In the genomic region with DNA sequence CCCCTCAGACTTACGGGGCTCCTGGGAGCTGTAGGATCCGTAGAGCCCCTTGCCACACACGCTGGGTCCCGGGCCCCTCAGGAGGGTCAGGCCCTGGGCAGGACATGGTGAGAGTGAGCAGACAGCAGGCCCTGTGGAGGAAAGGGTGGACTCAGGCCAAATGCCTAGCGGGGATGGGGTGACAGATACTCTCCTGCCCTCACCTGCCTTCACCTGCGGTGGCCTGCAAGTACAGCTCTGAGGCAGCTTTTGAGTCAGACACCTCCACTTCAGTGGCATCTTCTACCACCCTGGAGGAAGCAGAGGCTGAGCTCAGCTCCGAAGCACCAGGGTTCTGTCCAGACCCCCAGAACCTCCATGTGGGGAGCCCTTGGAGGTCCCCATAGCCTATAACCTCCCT, we compare ENCODE assay signal across 25 cellular contexts. TPM values are rescaled to one million over a fixed set of nuclear protein-coding genes. Genes with fewer than 3 reads are reported as not detected.
A peak's percentile ranks its signal among the peaks of the same experiment; 100 is the strongest.
DNase-seq lines count a peak whose midpoint lies in the region; ATAC-seq and TF ChIP-seq lines count a peak whose summit lies in the region.
"Had no signal": no experiment of that assay in that cellular context is flagged by ENCODE, and none has a peak within 500 bp of the region (broad histone marks: within the 10 kb centered on the region; RNA-seq: fewer than 3 reads in every experiment).

No MANE protein-coding gene starts in this region.

- no peaks in the 10 kb centered on the region for H3K79me1 ChIP-seq in neuronal stem cell (ENCODE audit: low read depth, low read length)

- H3K9me3 ChIP-seq in neuronal stem cell (replicated peaks in 1 of 2; ENCODE audit: control insufficient read depth in 2 of 2, insufficient read depth in 1 of 2, low read depth in 1 of 2, low read length in 2 of 2): no peaks in the 10 kb centered on the region
- H3K9me3 ChIP-seq: BLaER1, Caco-2, Peyer's patch had no signal

- no peak overlapping the region for H3K4ac ChIP-seq in neuronal stem cell (ENCODE audit: low read length)

- H3K4me3 Mint-ChIP-seq in CD14-positive monocyte: peak overlapping the region; percentile 82 to 96
- H3K4me3 Mint-ChIP-seq in activated naive CD4-positive, alpha-beta T cell treated with anti-CD3 and anti-CD28 coated beads for 36 hours: no peak overlapping the region
- H3K4me3 Mint-ChIP-seq: CD4-positive, alpha-beta memory T cell had no signal

- no peak overlapping the region for H3K9ac ChIP-seq in neuronal stem cell (ENCODE audit: low read depth, low read length, poor library complexity)
- H3K9ac ChIP-seq: BLaER1, GM23248 had no signal

- H3K4me1 ChIP-seq in foreskin keratinocyte (no peaks in the 10 kb centered on the region), neuronal stem cell (ENCODE audit: control insufficient read depth in 2 of 2, insufficient read depth in 1 of 2, low read depth in 1 of 2, low read length in 2 of 2) (peaks cover 0 to 1% of the 10 kb centered on the region in 2 donors)
- H3K4me1 ChIP-seq: BLaER1, Caco-2, Peyer's patch had no signal

- no peak overlapping the region for H2BK15ac ChIP-seq in neuronal stem cell (ENCODE audit: low read length)

- H3K27ac ChIP-seq in coronary artery (peak overlapping the region in 1 of 2 donors; percentile 72), foreskin keratinocyte (no peak overlapping the region), neuronal stem cell (replicated peaks; ENCODE audit: low read length) (no peak overlapping the region)
- H3K27ac ChIP-seq: BLaER1, GM23248, Peyer's patch had no signal

- peaks cover 0 to 5% (median 0%) of the 10 kb centered on the region in 7 donors for H3K9me3 Mint-ChIP-seq in CD14-positive monocyte
- H3K9me3 Mint-ChIP-seq in activated naive CD4-positive, alpha-beta T cell treated with anti-CD3 and anti-CD28 coated beads for 36 hours: no peaks in the 10 kb centered on the region
- H3K9me3 Mint-ChIP-seq: CD4-positive, alpha-beta memory T cell had no signal

- H3K4me2 ChIP-seq in neuronal stem cell (ENCODE audit: insufficient read depth, low read length, poor library complexity, severe bottlenecking): no peak overlapping the region
- H3K4me2 ChIP-seq: BLaER1 had no signal

- no peak for TF ChIP-seq CTCF in CD14-positive monocyte (IDR thresholded peaks at IDR 0.05)
- TF ChIP-seq CTCF in coronary artery (IDR thresholded peaks at IDR 0.05): no peak
- no peak for TF ChIP-seq CTCF in foreskin keratinocyte (conservative IDR thresholded peaks at IDR 0.05)

- no CpG with 5 or more reads among the region's 7 CpGs for WGBS in neuronal stem cell (ENCODE audit: extremely low coverage in 2 of 2, insufficient read length in 2 of 2, insufficient replicate concordance in 1 of 2), 2 donors

- no peaks in the 10 kb centered on the region for H3K27me3 ChIP-seq in foreskin keratinocyte
- peaks cover 0 to 7% (median 0%) of the 10 kb centered on the region in 3 experiments for H3K27me3 ChIP-seq in neuronal stem cell (ENCODE audit: control insufficient read depth in 3 of 3, insufficient read depth in 3 of 3, low read depth in 1 of 3, low read length in 3 of 3)
- H3K27me3 ChIP-seq: BLaER1, Peyer's patch had no signal

- peaks cover 80% of the 10 kb centered on the region for H3K4me1 Mint-ChIP-seq in CD14-positive monocyte
- no peaks in the 10 kb centered on the region for H3K4me1 Mint-ChIP-seq in activated naive CD4-positive, alpha-beta T cell treated with anti-CD3 and anti-CD28 coated beads for 36 hours (ENCODE audit: low read depth)
- H3K4me1 Mint-ChIP-seq: CD4-positive, alpha-beta memory T cell had no signal

- H4K8ac ChIP-seq in neuronal stem cell (ENCODE audit: low read depth, low read length): no peak overlapping the region

- peaks cover 9 to 30% of the 10 kb centered on the region in 2 donors for H3K36me3 Mint-ChIP-seq in CD14-positive monocyte
- no peaks in the 10 kb centered on the region for H3K36me3 Mint-ChIP-seq in activated naive CD4-positive, alpha-beta T cell treated with anti-CD3 and anti-CD28 coated beads for 36 hours (ENCODE audit: low read depth)
- H3K36me3 Mint-ChIP-seq: CD4-positive, alpha-beta memory T cell had no signal

- no peak overlapping the region for H2AK5ac ChIP-seq in neuronal stem cell (ENCODE audit: low read depth, low read length)

- no peak overlapping the region for H2BK12ac ChIP-seq in neuronal stem cell (ENCODE audit: low read length)

- ATAC-seq in foreskin keratinocyte (peak; percentile 68), HG03457 (IDR thresholded peaks at IDR 0.05; ENCODE audit: unreplicated experiment) (no peak)

- no peak overlapping the region for H2BK120ac ChIP-seq in neuronal stem cell (ENCODE audit: low read depth, low read length)

- DNase-seq in CD14-positive monocyte (ENCODE audit: low spot score) (no peak), coronary artery (ENCODE audit: low spot score) (no peak), foreskin keratinocyte (peak; percentile 26 to 57), neuronal stem cell (ENCODE audit: low spot score) (no peak), T-helper 2 cell (no peak), dedifferentiated amniotic fluid mesenchymal stem cell (ENCODE audit: extremely low spot score) (no peak)
- no peak for DNase-seq in activated naive CD4-positive, alpha-beta T cell treated with anti-CD3 and anti-CD28 coated beads for 36 hours
- DNase-seq: Caco-2; CD4-positive, alpha-beta memory T cell; EL; GDM1; GM23248; H7; KG1; MM.1S; NCI-H2029 treated with DMSO at 0.1 percent for 48 hours; NCI-H226; NCI-H510A; NCI-H69; Peyer's patch; SHP77 treated with DMSO at 0.1 percent for 48 hours had no signal

- peaks cover 0 to 2% (median 0%) of the 10 kb centered on the region in 3 donors for H3K27me3 Mint-ChIP-seq in CD14-positive monocyte (ENCODE audit: low read depth in 3 of 3)
- peaks cover 2% of the 10 kb centered on the region for H3K27me3 Mint-ChIP-seq in activated naive CD4-positive, alpha-beta T cell treated with anti-CD3 and anti-CD28 coated beads for 36 hours (ENCODE audit: low read depth)
- H3K27me3 Mint-ChIP-seq: CD4-positive, alpha-beta memory T cell had no signal

- no peak overlapping the region for H2BK5ac ChIP-seq in neuronal stem cell (ENCODE audit: low read length)

- H4K91ac ChIP-seq in neuronal stem cell (ENCODE audit: low read depth, low read length, poor library complexity): no peak overlapping the region

- CTCF ChIA-PET in activated naive CD4-positive, alpha-beta T cell treated with anti-CD3 and anti-CD28 coated beads for 36 hours (lab: Charles Lee): no interaction called here

- intact Hi-C loops in CD14-positive monocyte (cut with micrococcal nuclease): no loop called here
- intact Hi-C loops in activated naive CD4-positive, alpha-beta T cell treated with anti-CD3 and anti-CD28 coated beads for 36 hours (cut with micrococcal nuclease): no loop called here

- H3K23ac ChIP-seq in neuronal stem cell (ENCODE audit: low read depth, low read length, poor library complexity): no peak overlapping the region

- H2AFZ ChIP-seq in neuronal stem cell (ENCODE audit: low read length): no peak overlapping the region
- H2AFZ ChIP-seq: GM23248 had no signal

- no peak overlapping the region for H3K14ac ChIP-seq in neuronal stem cell (ENCODE audit: low read length)

- H3K27ac Mint-ChIP-seq in CD14-positive monocyte: peak overlapping the region; percentile 91 to 98 (median 95)
- H3K27ac Mint-ChIP-seq in activated naive CD4-positive, alpha-beta T cell treated with anti-CD3 and anti-CD28 coated beads for 36 hours: no peak overlapping the region
- H3K27ac Mint-ChIP-seq: CD4-positive, alpha-beta memory T cell had no signal

- H3K18ac ChIP-seq in neuronal stem cell (ENCODE audit: low read length): peak overlapping the region; percentile 57

- H3K4me3 ChIP-seq in coronary artery (peak overlapping the region; percentile 33), neuronal stem cell (ENCODE audit: low read length in 2 of 2) (peak overlapping the region in 1 of 2 donors; percentile 60)
- H3K4me3 ChIP-seq: BLaER1, GM12878, GM23248, Peyer's patch had no signal

- no peaks in the 10 kb centered on the region for H3K36me3 ChIP-seq in neuronal stem cell (replicated peaks in 1 of 2; ENCODE audit: control insufficient read depth in 2 of 2, insufficient read depth in 2 of 2, low read length in 2 of 2)
- H3K36me3 ChIP-seq: BLaER1, Peyer's patch had no signal

RNA-seq across cellular contexts. Expression of a gene that starts 26.2 kb away (rescaled TPM):
- 10 to 100 TPM; 44.0 to 67.1 TPM for polyA plus RNA-seq in CD14-positive monocyte
- total RNA-seq in foreskin keratinocyte: 36.3 and 36.4 TPM in 2 replicates
- polyA plus RNA-seq in foreskin keratinocyte: 45.7 and 46.3 TPM in 2 replicates
- 63.6 TPM for polyA plus RNA-seq in neuronal stem cell (2013, experiment 1 of 2)
- 61.2 TPM for polyA plus RNA-seq in neuronal stem cell (2013, experiment 2 of 2)
- 10 to 100 TPM; 57.1 to 60.1 TPM for total RNA-seq in activated naive CD4-positive, alpha-beta T cell treated with anti-CD3 and anti-CD28 coated beads for 36 hours

RNA-seq across cellular contexts. Expression of a gene that starts 26.5 kb away (rescaled TPM):
- polyA plus RNA-seq in CD14-positive monocyte: 1 to 10 TPM; 4.9 to 7.4 TPM
- total RNA-seq in foreskin keratinocyte: 4.1 and 4.4 TPM in 2 replicates
- polyA plus RNA-seq in foreskin keratinocyte: 4.5 and 5.0 TPM in 2 replicates
- 10.0 TPM for polyA plus RNA-seq in neuronal stem cell (2013, experiment 1 of 2)
- 8.5 TPM for polyA plus RNA-seq in neuronal stem cell (2013, experiment 2 of 2)
- total RNA-seq in activated naive CD4-positive, alpha-beta T cell treated with anti-CD3 and anti-CD28 coated beads for 36 hours: 10 to 100 TPM; 15.4 to 16.5 TPM

RNA-seq across cellular contexts. Expression of a gene that starts 33.6 kb away (rescaled TPM):
- polyA plus RNA-seq in CD14-positive monocyte: 10 to 100 TPM; 72.4 to 80.8 TPM
- 44.0 and 49.1 TPM in 2 replicates for total RNA-seq in foreskin keratinocyte
- 66.2 and 74.5 TPM in 2 replicates for polyA plus RNA-seq in foreskin keratinocyte
- 29.3 TPM for polyA plus RNA-seq in neuronal stem cell (2013, experiment 1 of 2)
- 29.1 TPM for polyA plus RNA-seq in neuronal stem cell (2013, experiment 2 of 2)
- total RNA-seq in activated naive CD4-positive, alpha-beta T cell treated with anti-CD3 and anti-CD28 coated beads for 36 hours: 10 to 100 TPM; 38.0 to 39.6 TPM

RNA-seq across cellular contexts. Expression of a gene that starts 42.1 kb away (rescaled TPM):
- polyA plus RNA-seq in CD14-positive monocyte (1,000 to 10,000 TPM; 2,434 to 3,095 TPM), foreskin keratinocyte (0.11 and 0.12 TPM in 2 replicates)
- not detected in 2 replicates for total RNA-seq in foreskin keratinocyte
- polyA plus RNA-seq in neuronal stem cell (2013, experiment 1 of 2): 0.21 TPM
- polyA plus RNA-seq in neuronal stem cell (2013, experiment 2 of 2): 0.28 TPM
- under 1 TPM; 0.14 to 0.20 TPM for total RNA-seq in activated naive CD4-positive, alpha-beta T cell treated with anti-CD3 and anti-CD28 coated beads for 36 hours
- total RNA-seq: A172 had no signal

RNA-seq across cellular contexts. Expression of a gene that starts 43.4 kb away (rescaled TPM):
- polyA plus RNA-seq in CD14-positive monocyte (10 to 100 TPM; 41.9 to 46.0 TPM), foreskin keratinocyte (10.4 and 11.6 TPM in 2 replicates)
- 2.5 and 4.4 TPM in 2 replicates for total RNA-seq in foreskin keratinocyte
- polyA plus RNA-seq in neuronal stem cell (2013, experiment 1 of 2): 6.6 TPM
- 6.6 TPM for polyA plus RNA-seq in neuronal stem cell (2013, experiment 2 of 2)
- total RNA-seq in activated naive CD4-positive, alpha-beta T cell treated with anti-CD3 and anti-CD28 coated beads for 36 hours: 10 to 100 TPM; 27.2 to 28.5 TPM
- total RNA-seq: A172 had no signal

Comparison
In these comparisons a context has a peak if more than half of its experiments do, and no peak if none do; other contexts are left out.
1. DNase-seq: peak in foreskin keratinocyte (2 of 2); none in CD14-positive monocyte (single experiment), coronary artery (single experiment), neuronal stem cell (single experiment), T-helper 2 cell (0 of 5), activated naive CD4-positive, alpha-beta T cell treated with anti-CD3 and anti-CD28 coated beads for 36 hours (single experiment) and dedifferentiated amniotic fluid mesenchymal stem cell (single experiment).